In genomic region chr14:71372411-71372838, GRCh38 we compare ENCODE assay signal across 9 cellular contexts. TPM values are rescaled to one million over a fixed set of nuclear protein-coding genes. Genes with fewer than 3 reads are reported as not detected.
DNase-seq lines count a peak whose midpoint lies in the region; ATAC-seq and TF ChIP-seq lines count a peak whose summit lies in the region.
"Had no signal": no experiment of that assay in that cellular context is flagged by ENCODE, and none has a peak within 500 bp of the region (broad histone marks: within the 10 kb centered on the region; RNA-seq: fewer than 3 reads in every experiment).

No MANE protein-coding gene starts in this region.

- intact Hi-C loops in Calu3 (cut with micrococcal nuclease; ENCODE audit: unreplicated experiment), result no loop called here

- no TSS peak for BruUV-seq in Calu3 (replicated peaks; lab: Mats Ljungman, UMichigan)

- no peak for ATAC-seq in GM18870 (IDR thresholded peaks at IDR 0.05; ENCODE audit: unreplicated experiment)

- peak overlapping the region; percentile 61 for H3K27ac ChIP-seq in neutrophil

- H3K9me3 ChIP-seq in neutrophil, result no peaks in the 10 kb centered on the region

- no peak overlapping the region for H3K4me3 Mint-ChIP-seq in Calu3 (ENCODE audit: low read depth, unreplicated experiment)

- H3K36me3 Mint-ChIP-seq in Calu3 (ENCODE audit: insufficient read depth, unreplicated experiment), result no peaks in the 10 kb centered on the region

- H3K36me3 ChIP-seq in neutrophil, result no peaks in the 10 kb centered on the region

- H3K27ac Mint-ChIP-seq in Calu3 (ENCODE audit: unreplicated experiment), result peak overlapping the region; percentile 63

- H3K4me1 Mint-ChIP-seq in Calu3 (ENCODE audit: low read depth, unreplicated experiment), result peaks cover 11% of the 10 kb centered on the region

- TF ChIP-seq CTCF in Calu3 (IDR thresholded peaks at IDR 0.05; ENCODE audit: unreplicated experiment), result no peak
- TF ChIP-seq CTCF in cardiac fibroblast (IDR thresholded peaks at IDR 0.05; ENCODE audit: low read depth, low read length), result no peak
- TF ChIP-seq CTCF in neutrophil (IDR thresholded peaks at IDR 0.05), result no peak

- CTCF ChIA-PET in Calu3 (lab: Charles Lee), result no interaction called here

- no peaks in the 10 kb centered on the region for H3K9me3 Mint-ChIP-seq in Calu3 (ENCODE audit: low read depth, unreplicated experiment)

- DNase-seq in Calu3, result no peak
- DNase-seq in NCI-H2029 treated with DMSO at 0.1 percent for 48 hours (lab: John Stamatoyannopoulos, UW), result peak; percentile 14
- DNase-seq in cardiac fibroblast (ENCODE audit: low read depth in 2 of 2), result peak; percentile 75 to 93
- no peak for DNase-seq in KG1 (lab: John Stamatoyannopoulos, UW)
- no peak for DNase-seq in NCI-H2171 treated with DMSO at 0.1 percent for 48 hours (lab: John Stamatoyannopoulos, UW)
- DNase-seq in NCI-H2107 (lab: John Stamatoyannopoulos, UW), result no peak
- DNase-seq: activated CD4-positive, alpha-beta T cell treated with anti-CD3 and anti-CD28 coated beads, Interleukin-2, amount 50 U/mL, for 4 hours had no signal

- H3K4me1 ChIP-seq in neutrophil (ENCODE audit: control insufficient read depth in 1 of 2, insufficient read depth in 1 of 2, low read depth in 1 of 2, low read length in 1 of 2), result peaks cover 11 to 17% of the 10 kb centered on the region in 2 experiments

- no peak overlapping the region for H3K4me3 ChIP-seq in cardiac fibroblast (replicated peaks in 1 of 2; ENCODE audit: low read depth in 2 of 2, low read length in 2 of 2)
- no peak overlapping the region for H3K4me3 ChIP-seq in neutrophil (ENCODE audit: low read depth in 1 of 2, low read length in 1 of 2)

- H3K27me3 ChIP-seq in neutrophil, result no peaks in the 10 kb centered on the region

- H3K27me3 Mint-ChIP-seq in Calu3 (ENCODE audit: unreplicated experiment), result no peaks in the 10 kb centered on the region

RNA-seq across cellular contexts. Expression of gene SIPA1L1, which starts 52.1 kb away (rescaled TPM):
- 36.5 and 45.9 TPM in 2 replicates for total RNA-seq in Calu3 (2022)

Comparison
In these comparisons a context has a peak if more than half of its experiments do, and no peak if none do; other contexts are left out.
1. DNase-seq: peak in NCI-H2029 treated with DMSO at 0.1 percent for 48 hours (single experiment) and cardiac fibroblast (2 of 2); none in Calu3 (single experiment), KG1 (single experiment), NCI-H2171 treated with DMSO at 0.1 percent for 48 hours (single experiment) and NCI-H2107 (single experiment).